ENCODE assay signal across 20 cellular contexts in genomic region chr2:189841019-189841418, GRCh38.
"Had no signal": no experiment of that assay in that cellular context is flagged by ENCODE, and none has a peak within 500 bp of the region (broad histone marks: within the 10 kb centered on the region; RNA-seq: fewer than 3 reads in every experiment).

No MANE protein-coding gene starts in this region.

- H3K27ac ChIP-seq: breast epithelium, foreskin keratinocyte, left lung, testis, vagina had no signal

- H3K9me3 ChIP-seq: breast epithelium, left lung, testis, vagina had no signal

- H3K27me3 ChIP-seq: breast epithelium, foreskin keratinocyte, left lung, testis, vagina had no signal

- ATAC-seq: activated CD8-positive, alpha-beta memory T cell treated with anti-CD3 and anti-CD28 coated beads, Interleukin-2, amount 10 ng/mL, durations not matched to agents 7 days and 5 days; activated naive CD4-positive, alpha-beta T cell treated with anti-CD3 and anti-CD28 coated beads, Interleukin-2, amount 50 U/mL, for 72 hours; foreskin keratinocyte; left lung; naive thymus-derived CD4-positive, alpha-beta T cell; sciatic nerve; stimulated activated naive B cell treated with anti-CD40 and anti-IgM and Interleukin-4, amounts not matched to agents 10 μg/mL and 1 μg/mL and 100 μg/mL, for 72 hours had no signal

- FAIRE-seq: colon, small intestine had no signal

- H3K36me3 ChIP-seq: breast epithelium had no signal

- H3K4me1 ChIP-seq: breast epithelium, foreskin keratinocyte, left lung, testis, vagina had no signal

- DNase-seq: activated CD4-positive, alpha-beta memory T cell treated with anti-CD3 and anti-CD28 coated beads, Interleukin-2, amount 10 ng/mL, durations not matched to agents 7 days and 5 days; activated CD4-positive, alpha-beta T cell treated with anti-CD3 and anti-CD28 coated beads for 48 hours; activated CD4-positive, CD25-positive, alpha-beta regulatory T cell; activated CD8-positive, alpha-beta memory T cell treated with anti-CD3 and anti-CD28 coated beads, Interleukin-2, amount 10 ng/mL, durations not matched to agents 7 days and 5 days; activated T-cell treated with anti-CD3 and anti-CD28 coated beads for 4 hours; effector memory CD4-positive, alpha-beta T cell; foreskin keratinocyte; left lung; naive thymus-derived CD4-positive, alpha-beta T cell; posterior cingulate gyrus; small intestine; stimulated activated CD4-positive, alpha-beta T cell treated with anti-CD3 and anti-CD28 coated beads, Interleukin-15, amount 100 ng/mL, for 24 hours; stimulated activated naive B cell treated with anti-CD40 and anti-IgM and Interleukin-4, amounts not matched to agents 10 μg/mL and 1 μg/mL and 100 μg/mL, for 72 hours; testis had no signal

- H3K4me3 ChIP-seq: breast epithelium, left lung, lung, testis, vagina had no signal
